8 cellular contexts compared by ENCODE assay signal in the genomic region with DNA sequence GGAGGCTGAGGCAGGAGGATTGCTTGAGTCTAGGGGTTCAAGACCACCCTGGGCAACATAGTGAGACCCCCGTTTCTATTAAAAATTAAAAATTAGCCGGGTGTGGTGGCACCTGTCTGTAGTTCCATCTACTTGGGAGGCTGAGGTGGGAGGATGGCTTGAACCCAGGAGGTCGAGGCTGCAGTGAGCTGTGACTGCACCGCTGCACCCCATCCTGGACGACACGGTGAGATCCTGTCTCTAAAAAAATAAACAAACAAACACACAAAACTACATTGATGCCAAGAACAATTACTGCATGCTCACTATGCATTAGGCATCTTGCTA. TPM values are rescaled to one million over a fixed set of nuclear protein-coding genes. Genes with fewer than 3 reads are reported as not detected.
DNase-seq lines count a peak whose midpoint lies in the region; ATAC-seq and TF ChIP-seq lines count a peak whose summit lies in the region.

No MANE protein-coding gene starts in this region.

- peak overlapping the region; percentile 79 for H3K4me3 ChIP-seq in BJ (ENCODE audit: low read depth, low read length)
- peak overlapping the region; percentile 93 for H3K4me3 ChIP-seq in NB4 (ENCODE audit: low read depth, low read length)
- peak overlapping the region; percentile 72 for H3K4me3 ChIP-seq in ectodermal cell (ENCODE audit: insufficient read depth, low read depth, low read length)

- no peak for TF ChIP-seq POLR2A in NB4 (IDR thresholded peaks at IDR 0.05; ENCODE audit: extremely low read depth, insufficient read length)

- H3K9me3 Mint-ChIP-seq in nephron = no peaks in the 10 kb centered on the region

- peaks cover 15% of the 10 kb centered on the region for H3K4me1 ChIP-seq in ectodermal cell (ENCODE audit: control insufficient read depth, insufficient read depth, low read length)
- peaks cover 13% of the 10 kb centered on the region for H3K4me1 ChIP-seq in foreskin keratinocyte

- H3K36me3 Mint-ChIP-seq in nephron (ENCODE audit: low read depth) = no peaks in the 10 kb centered on the region

- peak overlapping the region; percentile 75 to 88 (median 86) for H3K4me3 Mint-ChIP-seq in nephron

- peak overlapping the region in 1 of 3 experiments; percentile 89 for H3K27ac Mint-ChIP-seq in nephron

- no peak overlapping the region for H3K27ac ChIP-seq in ectodermal cell (ENCODE audit: insufficient read depth, low read depth, low read length, poor library complexity, severe bottlenecking)
- no peak overlapping the region for H3K27ac ChIP-seq in foreskin keratinocyte

- no peak for DNase-seq in BJ (ENCODE audit: low read depth)
- no peak for DNase-seq in NB4 (ENCODE audit: low read depth)
- DNase-seq in foreskin keratinocyte = no peak
- DNase-seq in NAMALWA (ENCODE audit: low spot score) = no peak

- 86 to 87% methylated on average over 6 of the region's 6 CpGs for WGBS in ectodermal cell, 2 experiments

- ATAC-seq in GM21528 (IDR thresholded peaks at IDR 0.05; ENCODE audit: low FRiP score, unreplicated experiment) = no peak
- ATAC-seq in foreskin keratinocyte = no peak
- ATAC-seq in GM21737 (IDR thresholded peaks at IDR 0.05; ENCODE audit: unreplicated experiment) = no peak

- POLR2A ChIA-PET in BJ (lab: Charles Lee) = no interaction called here

- CTCF ChIA-PET in BJ (lab: Yijun Ruan, JAX) = interaction anchor here (0.6 kb wide), 1 partner anchor 11 kb away, joined by 3 read pairs; no protein-coding TSS in a partner anchor

- no peaks in the 10 kb centered on the region for H3K27me3 ChIP-seq in BJ (ENCODE audit: control insufficient read depth, insufficient read depth, low read length)
- no peaks in the 10 kb centered on the region for H3K27me3 ChIP-seq in ectodermal cell (ENCODE audit: control insufficient read depth, insufficient read depth, low read length, poor library complexity, severe bottlenecking)
- H3K27me3 ChIP-seq in foreskin keratinocyte = no peaks in the 10 kb centered on the region

- peaks cover 4% of the 10 kb centered on the region for H3K27me3 Mint-ChIP-seq in nephron (ENCODE audit: low read depth)

- no peaks in the 10 kb centered on the region for H3K9me3 ChIP-seq in ectodermal cell (ENCODE audit: control insufficient read depth, low read length)

- H3K4me1 Mint-ChIP-seq in nephron = peaks cover 43% of the 10 kb centered on the region

- H3K36me3 ChIP-seq in BJ (ENCODE audit: control insufficient read depth, insufficient read depth, low read length) (no peaks in the 10 kb centered on the region), ectodermal cell (ENCODE audit: control insufficient read depth, insufficient read depth, low read length) (no peaks in the 10 kb centered on the region)

- no peak for TF ChIP-seq CTCF in BJ (IDR thresholded peaks at IDR 0.05; ENCODE audit: insufficient read depth, low read depth, low read length)
- no peak for TF ChIP-seq CTCF in NB4 (IDR thresholded peaks at IDR 0.05; ENCODE audit: low read depth, low read length)
- no peak for TF ChIP-seq CTCF in nephron (IDR thresholded peaks at IDR 0.05; ENCODE audit: unreplicated experiment in 3 of 3)
- TF ChIP-seq CTCF in foreskin keratinocyte (conservative IDR thresholded peaks at IDR 0.05) = no peak

RNA-seq across cellular contexts. Expression of gene CHST12, which starts 0.8 kb away (rescaled TPM):
- polyA plus RNA-seq in BJ (2011; rRNA removed) = 8.6 and 18.4 TPM in 2 replicates
- polyA minus RNA-seq in BJ (2011; rRNA and poly(A)+ RNA removed) = 4.8 and 5.4 TPM in 2 replicates
- polyA plus RNA-seq in ectodermal cell (2013, experiment 1 of 4) = 15.0 TPM
- 14.4 TPM for polyA plus RNA-seq in ectodermal cell (2013, experiment 2 of 4)
- polyA plus RNA-seq in ectodermal cell (2013, experiment 3 of 4) = 10.8 TPM
- polyA plus RNA-seq in ectodermal cell (2013, experiment 4 of 4) = 11.8 TPM
- total RNA-seq in foreskin keratinocyte = 6.1 and 7.5 TPM in 2 replicates
- 10.2 and 10.7 TPM in 2 replicates for polyA plus RNA-seq in foreskin keratinocyte

RNA-seq across cellular contexts. Expression of gene EIF3B, which starts 48.0 kb away (rescaled TPM):
- 92.7 and 106 TPM in 2 replicates for polyA plus RNA-seq in BJ (2011; rRNA removed)
- 57.7 and 83.7 TPM in 2 replicates for polyA minus RNA-seq in BJ (2011; rRNA and poly(A)+ RNA removed)
- 209 TPM for polyA plus RNA-seq in ectodermal cell (2013, experiment 1 of 4)
- polyA plus RNA-seq in ectodermal cell (2013, experiment 2 of 4) = 213 TPM
- polyA plus RNA-seq in ectodermal cell (2013, experiment 3 of 4) = 143 TPM
- polyA plus RNA-seq in ectodermal cell (2013, experiment 4 of 4) = 145 TPM
- 215 and 219 TPM in 2 replicates for total RNA-seq in foreskin keratinocyte
- 151 and 158 TPM in 2 replicates for polyA plus RNA-seq in foreskin keratinocyte
